ENCODE assay signal across 1 cellular context in genomic region chr11:36254739-36255138, GRCh38.
TF ChIP-seq lines count a peak whose summit lies in the region.

No MANE protein-coding gene starts in this region.

TF ChIP-seq in endothelial cell of umbilical vein, 7 proteins besides CTCF, POLR2A, EP300 and RAD21:
- no peak for TF ChIP-seq FOS (IDR thresholded peaks at IDR 0.05; ENCODE audit: borderline replicate concordance, insufficient read depth, low read length)
- no peak for TF ChIP-seq GATA2 (IDR thresholded peaks at IDR 0.05; ENCODE audit: insufficient read depth, insufficient read length, low read depth, low read length)
- TF ChIP-seq POLR2AphosphoS5 (IDR thresholded peaks at IDR 0.05; ENCODE audit: insufficient read depth, low read depth, low read length), result no peak
- no peak for TF ChIP-seq MYC (IDR thresholded peaks at IDR 0.05; ENCODE audit: low read depth, low read length)
- no peak for TF ChIP-seq JUN (IDR thresholded peaks at IDR 0.05; ENCODE audit: borderline replicate concordance, insufficient read depth, insufficient read length, low read depth)
- TF ChIP-seq MAX (IDR thresholded peaks at IDR 0.05; ENCODE audit: insufficient read depth, insufficient read length), result no peak
- no peak for TF ChIP-seq EZH2 (IDR thresholded peaks at IDR 0.05; ENCODE audit: borderline replicate concordance, low read depth, low read length, severe bottlenecking)
